6 cellular contexts compared by ENCODE assay signal in genomic region chr1:84199257-84199656, GRCh38.
"Had no signal": no experiment of that assay in that cellular context is flagged by ENCODE, and none has a peak within 500 bp of the region (broad histone marks: within the 10 kb centered on the region; RNA-seq: fewer than 3 reads in every experiment).

No MANE protein-coding gene starts in this region.

- H3K4me3 ChIP-seq: GM12878 had no signal

- FAIRE-seq: GM12878, GM12892, GM18507, GM19239 had no signal

- ATAC-seq: GM12878 had no signal

- DNase-seq: GDM1, GF-D8 had no signal
